ENCODE assay signal across 16 cellular contexts in the genomic region with DNA sequence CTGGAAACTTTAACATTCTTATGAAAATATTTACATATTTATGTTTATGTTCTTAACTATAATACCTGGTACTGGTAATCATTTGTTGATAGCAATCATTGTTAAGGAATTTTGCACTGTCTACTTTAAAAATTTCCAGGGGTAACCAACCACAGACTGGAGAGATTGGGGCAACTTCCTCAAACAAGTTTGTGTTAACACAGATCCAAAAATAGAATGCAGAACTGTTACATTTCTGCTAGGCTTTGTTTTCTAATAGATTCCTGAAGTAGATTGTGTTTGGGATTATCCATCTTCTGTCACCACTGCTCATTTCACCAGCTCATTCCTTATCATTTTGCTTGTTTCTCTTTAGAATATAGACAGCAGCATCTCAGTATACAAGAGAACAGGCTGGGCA. TPM values are rescaled to one million over a fixed set of nuclear protein-coding genes. Genes with fewer than 3 reads are reported as not detected.
DNase-seq lines count a peak whose midpoint lies in the region; ATAC-seq and TF ChIP-seq lines count a peak whose summit lies in the region.
"Had no signal": no experiment of that assay in that cellular context is flagged by ENCODE, and none has a peak within 500 bp of the region (broad histone marks: within the 10 kb centered on the region; RNA-seq: fewer than 3 reads in every experiment).

No MANE protein-coding gene starts in this region.

- no peaks in the 10 kb centered on the region for H3K4me1 ChIP-seq in aorta (ENCODE audit: control insufficient read depth in 1 of 2, insufficient read depth in 2 of 2, low read length in 2 of 2)
- H3K4me1 ChIP-seq: A549, neural progenitor cell, sigmoid colon had no signal

- peaks cover 55% of the 10 kb centered on the region for H3K4me1 Mint-ChIP-seq in activated CD4-positive, alpha-beta memory T cell treated with anti-CD3 and anti-CD28 coated beads for 36 hours (ENCODE audit: low read depth)
- H3K4me1 Mint-ChIP-seq in activated CD4-positive, alpha-beta memory T cell treated with anti-CD3 and anti-CD28 coated beads, Interleukin-2, amount 10 ng/mL, durations not matched to agents 7 days and 5 days, result peaks cover 60% of the 10 kb centered on the region
- H3K4me1 Mint-ChIP-seq in activated T-helper 2 cell treated with anti-CD3 and anti-CD28 coated beads, Interferon-gamma antibody, Interleukin-2, Interleukin-4, amounts not matched to agents 10 μg/mL and 5 μg/mL and 100 μg/mL, durations not matched to agents 14 hours and 24 hours and 36 hours (ENCODE audit: low read depth), result peaks cover 53% of the 10 kb centered on the region
- peaks cover 29% of the 10 kb centered on the region for H3K4me1 Mint-ChIP-seq in stimulated activated memory B cell treated with anti-CD40 and anti-IgM and Interleukin-4, amounts not matched to agents 10 μg/mL and 1 μg/mL and 100 μg/mL, for 72 hours
- H3K4me1 Mint-ChIP-seq: neural progenitor cell had no signal

- TF ChIP-seq CTCF in NB4 (IDR thresholded peaks at IDR 0.05; ENCODE audit: low read depth, low read length), result no peak

- H3K4me3 ChIP-seq in NB4 (ENCODE audit: low read depth, low read length), result no peak overlapping the region
- no peak overlapping the region for H3K4me3 ChIP-seq in aorta (ENCODE audit: low read length in 2 of 2)
- H3K4me3 ChIP-seq: A549, left lung, neural progenitor cell, sigmoid colon, stomach had no signal

- no peaks in the 10 kb centered on the region for H3K36me3 ChIP-seq in aorta (ENCODE audit: control insufficient read depth in 1 of 2, insufficient read depth in 2 of 2, low read length in 1 of 2)
- H3K36me3 ChIP-seq: neural progenitor cell, sigmoid colon had no signal

- intact Hi-C loops in activated CD4-positive, alpha-beta memory T cell treated with anti-CD3 and anti-CD28 coated beads for 36 hours (cut with micrococcal nuclease), result loop anchor here (10.0 kb wide), 1 partner anchor 388 kb away; no protein-coding TSS in a partner anchor
- intact Hi-C loops in activated T-helper 2 cell treated with anti-CD3 and anti-CD28 coated beads, Interferon-gamma antibody, Interleukin-2, Interleukin-4, amounts not matched to agents 10 μg/mL and 5 μg/mL and 100 μg/mL, durations not matched to agents 14 hours and 24 hours and 36 hours (cut with micrococcal nuclease), result no loop called here
- intact Hi-C loops in aorta (cut with DNase I), result no loop called here

- no peak for DNase-seq in activated CD4-positive, alpha-beta memory T cell treated with anti-CD3 and anti-CD28 coated beads for 36 hours
- DNase-seq in activated CD4-positive, alpha-beta memory T cell treated with anti-CD3 and anti-CD28 coated beads, Interleukin-2, amount 10 ng/mL, durations not matched to agents 7 days and 5 days, result no peak
- DNase-seq in NB4 (ENCODE audit: low read depth) (peak; percentile 78), aorta (no peak), hippocampal formation (lab: John Stamatoyannopoulos, UW) (no peak)
- no peak for DNase-seq in activated T-helper 2 cell treated with anti-CD3 and anti-CD28 coated beads, Interferon-gamma antibody, Interleukin-2, Interleukin-4, amounts not matched to agents 10 μg/mL and 5 μg/mL and 100 μg/mL, durations not matched to agents 14 hours and 24 hours and 36 hours (ENCODE audit: low spot score)
- DNase-seq: activated CD8-positive, alpha-beta memory T cell treated with anti-CD3 and anti-CD28 coated beads, Interleukin-2, amount 50 U/mL, for 48 hours; left lung; NCI-H2029; sigmoid colon; stomach had no signal

- H3K27ac Mint-ChIP-seq in activated CD4-positive, alpha-beta memory T cell treated with anti-CD3 and anti-CD28 coated beads for 36 hours, result peak overlapping the region; percentile 42
- no peak overlapping the region for H3K27ac Mint-ChIP-seq in activated CD4-positive, alpha-beta memory T cell treated with anti-CD3 and anti-CD28 coated beads, Interleukin-2, amount 10 ng/mL, durations not matched to agents 7 days and 5 days
- peak overlapping the region; percentile 81 for H3K27ac Mint-ChIP-seq in activated T-helper 2 cell treated with anti-CD3 and anti-CD28 coated beads, Interferon-gamma antibody, Interleukin-2, Interleukin-4, amounts not matched to agents 10 μg/mL and 5 μg/mL and 100 μg/mL, durations not matched to agents 14 hours and 24 hours and 36 hours
- peak overlapping the region; percentile 58 for H3K27ac Mint-ChIP-seq in stimulated activated memory B cell treated with anti-CD40 and anti-IgM and Interleukin-4, amounts not matched to agents 10 μg/mL and 1 μg/mL and 100 μg/mL, for 72 hours
- H3K27ac Mint-ChIP-seq: neural progenitor cell had no signal

- CTCF ChIA-PET in activated CD4-positive, alpha-beta memory T cell treated with anti-CD3 and anti-CD28 coated beads for 36 hours (lab: Charles Lee), result no interaction called here
- CTCF ChIA-PET in activated CD4-positive, alpha-beta memory T cell treated with anti-CD3 and anti-CD28 coated beads, Interleukin-2, amount 10 ng/mL, durations not matched to agents 7 days and 5 days (lab: Charles Lee), result interaction anchor here (0.6 to 7.7 kb wide), 3 partner anchors 21 to 64 kb away, joined by 4 to 64 read pairs (median 8); partner anchors contain the start of gene RNF125

- H3K27me3 Mint-ChIP-seq in activated CD4-positive, alpha-beta memory T cell treated with anti-CD3 and anti-CD28 coated beads for 36 hours, result no peaks in the 10 kb centered on the region
- H3K27me3 Mint-ChIP-seq in activated CD4-positive, alpha-beta memory T cell treated with anti-CD3 and anti-CD28 coated beads, Interleukin-2, amount 10 ng/mL, durations not matched to agents 7 days and 5 days, result no peaks in the 10 kb centered on the region
- no peaks in the 10 kb centered on the region for H3K27me3 Mint-ChIP-seq in activated T-helper 2 cell treated with anti-CD3 and anti-CD28 coated beads, Interferon-gamma antibody, Interleukin-2, Interleukin-4, amounts not matched to agents 10 μg/mL and 5 μg/mL and 100 μg/mL, durations not matched to agents 14 hours and 24 hours and 36 hours (ENCODE audit: low read depth)
- H3K27me3 Mint-ChIP-seq in stimulated activated memory B cell treated with anti-CD40 and anti-IgM and Interleukin-4, amounts not matched to agents 10 μg/mL and 1 μg/mL and 100 μg/mL, for 72 hours, result no peaks in the 10 kb centered on the region

- H3K9me3 Mint-ChIP-seq in activated CD4-positive, alpha-beta memory T cell treated with anti-CD3 and anti-CD28 coated beads for 36 hours, result peaks cover 2% of the 10 kb centered on the region
- peaks cover 3% of the 10 kb centered on the region for H3K9me3 Mint-ChIP-seq in activated CD4-positive, alpha-beta memory T cell treated with anti-CD3 and anti-CD28 coated beads, Interleukin-2, amount 10 ng/mL, durations not matched to agents 7 days and 5 days
- peaks cover 5% of the 10 kb centered on the region for H3K9me3 Mint-ChIP-seq in activated T-helper 2 cell treated with anti-CD3 and anti-CD28 coated beads, Interferon-gamma antibody, Interleukin-2, Interleukin-4, amounts not matched to agents 10 μg/mL and 5 μg/mL and 100 μg/mL, durations not matched to agents 14 hours and 24 hours and 36 hours
- peaks cover 3% of the 10 kb centered on the region for H3K9me3 Mint-ChIP-seq in stimulated activated memory B cell treated with anti-CD40 and anti-IgM and Interleukin-4, amounts not matched to agents 10 μg/mL and 1 μg/mL and 100 μg/mL, for 72 hours

- no peak for ATAC-seq in stimulated activated memory B cell treated with anti-CD40 and anti-IgM and Interleukin-4, amounts not matched to agents 10 μg/mL and 1 μg/mL and 100 μg/mL, for 72 hours
- ATAC-seq in aorta (ENCODE audit: low FRiP score) (no peak), HG03342 (IDR thresholded peaks at IDR 0.05; ENCODE audit: unreplicated experiment) (no peak)
- ATAC-seq: A549, left lung had no signal

- H3K36me3 Mint-ChIP-seq in activated CD4-positive, alpha-beta memory T cell treated with anti-CD3 and anti-CD28 coated beads for 36 hours, result peaks cover 39% of the 10 kb centered on the region
- peaks cover 74% of the 10 kb centered on the region for H3K36me3 Mint-ChIP-seq in activated CD4-positive, alpha-beta memory T cell treated with anti-CD3 and anti-CD28 coated beads, Interleukin-2, amount 10 ng/mL, durations not matched to agents 7 days and 5 days (ENCODE audit: low read depth)
- H3K36me3 Mint-ChIP-seq in activated T-helper 2 cell treated with anti-CD3 and anti-CD28 coated beads, Interferon-gamma antibody, Interleukin-2, Interleukin-4, amounts not matched to agents 10 μg/mL and 5 μg/mL and 100 μg/mL, durations not matched to agents 14 hours and 24 hours and 36 hours (ENCODE audit: low read depth), result peaks cover 88% of the 10 kb centered on the region
- peaks cover 27% of the 10 kb centered on the region for H3K36me3 Mint-ChIP-seq in stimulated activated memory B cell treated with anti-CD40 and anti-IgM and Interleukin-4, amounts not matched to agents 10 μg/mL and 1 μg/mL and 100 μg/mL, for 72 hours
- H3K36me3 Mint-ChIP-seq: neural progenitor cell had no signal

- H3K27me3 ChIP-seq in aorta (ENCODE audit: control insufficient read depth in 1 of 2, insufficient read depth in 2 of 2, low read length in 1 of 2), result no peaks in the 10 kb centered on the region
- H3K27me3 ChIP-seq: left lung, neural progenitor cell, sigmoid colon, stomach had no signal

- no peak overlapping the region for H3K27ac ChIP-seq in aorta (ENCODE audit: low read depth in 1 of 2, low read length in 2 of 2)
- H3K27ac ChIP-seq: A549, neural progenitor cell, sigmoid colon, stomach, VCaP had no signal

- no peak for TF ChIP-seq POLR2A in NB4 (IDR thresholded peaks at IDR 0.05; ENCODE audit: extremely low read depth, insufficient read length)

- peaks cover 1% of the 10 kb centered on the region for H3K9me3 ChIP-seq in aorta (ENCODE audit: control insufficient read depth, low read length)
- H3K9me3 ChIP-seq: A549, left lung, sigmoid colon, stomach had no signal

- POLR2A ChIA-PET in activated CD4-positive, alpha-beta memory T cell treated with anti-CD3 and anti-CD28 coated beads for 36 hours (lab: Charles Lee), result no interaction called here
- POLR2A ChIA-PET in activated CD4-positive, alpha-beta memory T cell treated with anti-CD3 and anti-CD28 coated beads, Interleukin-2, amount 10 ng/mL, durations not matched to agents 7 days and 5 days (lab: Charles Lee), result interaction anchor here (3.6 to 12.9 kb wide), 2 partner anchors 24 to 50 kb away, joined by 31 to 182 read pairs; partner anchors contain the start of genes RNF125 and RNF138

- no peak overlapping the region for H3K4me3 Mint-ChIP-seq in activated CD4-positive, alpha-beta memory T cell treated with anti-CD3 and anti-CD28 coated beads for 36 hours
- H3K4me3 Mint-ChIP-seq in activated CD4-positive, alpha-beta memory T cell treated with anti-CD3 and anti-CD28 coated beads, Interleukin-2, amount 10 ng/mL, durations not matched to agents 7 days and 5 days, result no peak overlapping the region
- H3K4me3 Mint-ChIP-seq in activated T-helper 2 cell treated with anti-CD3 and anti-CD28 coated beads, Interferon-gamma antibody, Interleukin-2, Interleukin-4, amounts not matched to agents 10 μg/mL and 5 μg/mL and 100 μg/mL, durations not matched to agents 14 hours and 24 hours and 36 hours (ENCODE audit: low read depth), result peak overlapping the region; percentile 30
- H3K4me3 Mint-ChIP-seq in stimulated activated memory B cell treated with anti-CD40 and anti-IgM and Interleukin-4, amounts not matched to agents 10 μg/mL and 1 μg/mL and 100 μg/mL, for 72 hours, result no peak overlapping the region
- H3K4me3 Mint-ChIP-seq: neural progenitor cell had no signal

RNA-seq across cellular contexts. Expression of gene RNF125, which starts 23.7 kb away (rescaled TPM):
- 10 to 100 TPM; 36.8 to 37.6 TPM for total RNA-seq in activated CD4-positive, alpha-beta memory T cell treated with anti-CD3 and anti-CD28 coated beads for 36 hours
- total RNA-seq in activated CD4-positive, alpha-beta memory T cell treated with anti-CD3 and anti-CD28 coated beads, Interleukin-2, amount 10 ng/mL, durations not matched to agents 7 days and 5 days, result 10 to 100 TPM; 43.8 to 48.4 TPM
- 82.5 and 83.6 TPM in 2 replicates for total RNA-seq in activated T-helper 2 cell treated with anti-CD3 and anti-CD28 coated beads, Interferon-gamma antibody, Interleukin-2, Interleukin-4, amounts not matched to agents 10 μg/mL and 5 μg/mL and 100 μg/mL, durations not matched to agents 14 hours and 24 hours and 36 hours
- total RNA-seq in aorta, result 1 to 10 TPM; 4.0 to 6.7 TPM
- 1 to 10 TPM in 1 of 2 donors, under 1 TPM in 1; 0.05 to 3.3 TPM for polyA plus RNA-seq in aorta

RNA-seq across cellular contexts. Expression of gene RNF138, which starts 49.3 kb away (rescaled TPM):
- total RNA-seq in activated CD4-positive, alpha-beta memory T cell treated with anti-CD3 and anti-CD28 coated beads for 36 hours, result 10 to 100 TPM; 83.7 to 88.3 TPM
- total RNA-seq in activated CD4-positive, alpha-beta memory T cell treated with anti-CD3 and anti-CD28 coated beads, Interleukin-2, amount 10 ng/mL, durations not matched to agents 7 days and 5 days, result 10 to 100 TPM; 64.6 to 67.0 TPM
- total RNA-seq in activated T-helper 2 cell treated with anti-CD3 and anti-CD28 coated beads, Interferon-gamma antibody, Interleukin-2, Interleukin-4, amounts not matched to agents 10 μg/mL and 5 μg/mL and 100 μg/mL, durations not matched to agents 14 hours and 24 hours and 36 hours, result 84.9 and 100 TPM in 2 replicates
- 10 to 100 TPM; 21.0 to 22.4 TPM for total RNA-seq in aorta
- polyA plus RNA-seq in aorta, result 10 to 100 TPM in 1 of 2 donors, 1 to 10 TPM in 1; 7.8 to 15.0 TPM

Comparison
In these comparisons a context has a peak if more than half of its experiments do, and no peak if none do; other contexts are left out.
1. RNA of gene RNF125, which starts 23.7 kb away (total RNA-seq): 82.5 to 83.6 TPM in activated T-helper 2 cell treated with anti-CD3 and anti-CD28 coated beads, Interferon-gamma antibody, Interleukin-2, Interleukin-4, amounts not matched to agents 10 μg/mL and 5 μg/mL and 100 μg/mL, durations not matched to agents 14 hours and 24 hours and 36 hours, 43.8 to 48.4 TPM in activated CD4-positive, alpha-beta memory T cell treated with anti-CD3 and anti-CD28 coated beads, Interleukin-2, amount 10 ng/mL, durations not matched to agents 7 days and 5 days and 36.8 to 37.6 TPM in activated CD4-positive, alpha-beta memory T cell treated with anti-CD3 and anti-CD28 coated beads for 36 hours; 4.0 to 6.7 TPM in aorta; every median in the first group is over 4 times any median in the second.